12 cellular contexts compared by ENCODE assay signal in the genomic region with DNA sequence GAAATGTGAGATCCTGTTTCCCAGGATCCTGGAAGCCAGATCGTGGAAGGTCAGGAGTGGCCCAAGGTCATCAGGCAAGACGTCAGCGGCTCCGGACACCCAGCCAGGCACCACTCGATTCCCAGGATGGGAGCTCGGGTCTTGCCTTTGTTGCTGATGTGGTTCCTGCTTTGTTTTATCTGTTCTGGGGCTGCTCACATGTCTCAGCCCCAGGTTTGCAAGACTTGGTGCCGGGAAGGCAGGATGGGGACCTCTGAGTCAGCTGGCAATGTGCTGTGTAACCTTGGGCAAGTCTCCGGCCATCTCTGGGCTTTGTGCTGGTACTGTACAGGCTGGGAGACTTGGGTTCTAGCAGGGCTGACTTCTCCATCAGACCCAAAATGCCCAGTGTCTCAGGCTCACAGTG. TPM values are rescaled to one million over a fixed set of nuclear protein-coding genes. Genes with fewer than 3 reads are reported as not detected.
A peak's percentile ranks its signal among the peaks of the same experiment; 100 is the strongest.
DNase-seq lines count a peak whose midpoint lies in the region; ATAC-seq, FAIRE-seq and TF ChIP-seq lines count a peak whose summit lies in the region.
"Had no signal": no experiment of that assay in that cellular context is flagged by ENCODE, and none has a peak within 500 bp of the region (broad histone marks: within the 10 kb centered on the region; RNA-seq: fewer than 3 reads in every experiment).

No MANE protein-coding gene starts in this region.

- H3K4me1 ChIP-seq in HepG2 (ENCODE audit: insufficient read depth, low read length) = peaks cover 69% of the 10 kb centered on the region
- H3K4me1 ChIP-seq in PC-3 (ENCODE audit: insufficient read depth, low read length) = no peaks in the 10 kb centered on the region

- H3K4me3 Mint-ChIP-seq in activated naive CD4-positive, alpha-beta T cell treated with anti-CD3 and anti-CD28 coated beads for 36 hours = peak overlapping the region; percentile 80
- peak overlapping the region; percentile 97 for H3K4me3 Mint-ChIP-seq in activated T-helper 1 cell treated with anti-CD3 and anti-CD28 coated beads, Interleukin-12 subunit alpha, Interleukin-12 subunit beta, Interleukin-2, Interleukin-4 antibody, amounts not matched to agents 30 ng/mL and 10 ng/mL and 1 ng/mL, durations not matched to agents 14 hours and 24 hours and 36 hours

- H3K36me3 Mint-ChIP-seq in activated naive CD4-positive, alpha-beta T cell treated with anti-CD3 and anti-CD28 coated beads for 36 hours (ENCODE audit: low read depth) = peaks cover 11% of the 10 kb centered on the region
- H3K36me3 Mint-ChIP-seq in activated T-helper 1 cell treated with anti-CD3 and anti-CD28 coated beads, Interleukin-12 subunit alpha, Interleukin-12 subunit beta, Interleukin-2, Interleukin-4 antibody, amounts not matched to agents 30 ng/mL and 10 ng/mL and 1 ng/mL, durations not matched to agents 14 hours and 24 hours and 36 hours (ENCODE audit: low read depth) = peaks cover 20% of the 10 kb centered on the region

- POLR2A ChIA-PET in HepG2 (lab: Yijun Ruan, JAX) (no interaction called here), PC-3 (lab: Charles Lee; ENCODE audit: unreplicated experiment) (interaction anchor here (0.6 kb wide), 1 partner anchor 47 kb away, joined by 3 read pairs; no protein-coding TSS in a partner anchor)

- H3K4me2 ChIP-seq in HepG2 (ENCODE audit: low read depth, low read length) (peak overlapping the region; percentile 75), PC-3 (ENCODE audit: low read length) (no peak overlapping the region)

- DNase-seq in activated naive CD4-positive, alpha-beta T cell treated with anti-CD3 and anti-CD28 coated beads for 36 hours = peak; percentile 80
- DNase-seq in activated naive CD4-positive, alpha-beta T cell treated with anti-CD3 and anti-CD28 coated beads, Interleukin-2, amount 50 U/mL, for 16 hours = no peak
- DNase-seq in activated T-helper 1 cell treated with anti-CD3 and anti-CD28 coated beads, Interleukin-12 subunit alpha, Interleukin-12 subunit beta, Interleukin-2, Interleukin-4 antibody, amounts not matched to agents 30 ng/mL and 10 ng/mL and 1 ng/mL, durations not matched to agents 14 hours and 24 hours and 36 hours (ENCODE audit: low spot score) = no peak
- DNase-seq in HepG2 (ENCODE audit: low spot score) = no peak
- no peak for DNase-seq in NCI-H446 (lab: John Stamatoyannopoulos, UW)
- no peak for DNase-seq in NCI-H524 treated with DMSO at 0.1 percent for 48 hours (lab: John Stamatoyannopoulos, UW)
- no peak for DNase-seq in PC-3
- DNase-seq: NCI-H1694, uterus had no signal

- H2AFZ ChIP-seq in HepG2 (ENCODE audit: low read length) (no peak overlapping the region), PC-3 (ENCODE audit: low read length) (no peak overlapping the region)

- H3K4me1 Mint-ChIP-seq in activated naive CD4-positive, alpha-beta T cell treated with anti-CD3 and anti-CD28 coated beads for 36 hours (ENCODE audit: low read depth) = peaks cover 48% of the 10 kb centered on the region
- H3K4me1 Mint-ChIP-seq in activated T-helper 1 cell treated with anti-CD3 and anti-CD28 coated beads, Interleukin-12 subunit alpha, Interleukin-12 subunit beta, Interleukin-2, Interleukin-4 antibody, amounts not matched to agents 30 ng/mL and 10 ng/mL and 1 ng/mL, durations not matched to agents 14 hours and 24 hours and 36 hours (ENCODE audit: low read depth) = peaks cover 56% of the 10 kb centered on the region

- TF ChIP-seq EP300 in HepG2 (IDR thresholded peaks at IDR 0.05; ENCODE audit: low read depth in 2 of 2, low read length in 2 of 2) = no peak
- TF ChIP-seq EP300 in HepG2 (CRISPR knock-in tag; IDR thresholded peaks at IDR 0.05; ENCODE audit: borderline replicate concordance) = no peak

- no peaks in the 10 kb centered on the region for H3K36me3 ChIP-seq in HepG2 (replicated peaks in 1 of 2; ENCODE audit: control insufficient read depth in 1 of 2, insufficient read depth in 2 of 2, low read length in 2 of 2)
- H3K36me3 ChIP-seq in PC-3 (ENCODE audit: low read depth, low read length) = no peaks in the 10 kb centered on the region
- H3K36me3 ChIP-seq: uterus had no signal

- H3K9me2 ChIP-seq in PC-3 (replicated peaks; ENCODE audit: low read length) = no peaks in the 10 kb centered on the region

- ATAC-seq in HepG2 (no peak), GM19455 (IDR thresholded peaks at IDR 0.05; ENCODE audit: unreplicated experiment) (no peak), PC-3 (no peak)

- no peaks in the 10 kb centered on the region for H4K20me1 ChIP-seq in HepG2 (ENCODE audit: insufficient read depth, low read length)
- H4K20me1 ChIP-seq in PC-3 (ENCODE audit: low read length) = no peaks in the 10 kb centered on the region

- in situ Hi-C loops in HepG2 (cut with HindIII; ENCODE audit: extremely low pct_ligation_motif_present, low pct_unique_long_range_greater_than_20kb) = no loop called here

- H3K9me3 Mint-ChIP-seq in activated naive CD4-positive, alpha-beta T cell treated with anti-CD3 and anti-CD28 coated beads for 36 hours = no peaks in the 10 kb centered on the region
- no peaks in the 10 kb centered on the region for H3K9me3 Mint-ChIP-seq in activated T-helper 1 cell treated with anti-CD3 and anti-CD28 coated beads, Interleukin-12 subunit alpha, Interleukin-12 subunit beta, Interleukin-2, Interleukin-4 antibody, amounts not matched to agents 30 ng/mL and 10 ng/mL and 1 ng/mL, durations not matched to agents 14 hours and 24 hours and 36 hours

- H3K9me3 ChIP-seq in HepG2 (ENCODE audit: low read length) = no peaks in the 10 kb centered on the region
- no peaks in the 10 kb centered on the region for H3K9me3 ChIP-seq in PC-3 (ENCODE audit: low read length)
- H3K9me3 ChIP-seq: uterus had no signal

- no peak for TF ChIP-seq POLR2A in HepG2 (IDR thresholded peaks at IDR 0.05; ENCODE audit: insufficient read depth in 1 of 2, low read depth in 2 of 2, low read length in 2 of 2)

- H3F3A ChIP-seq in PC-3 (ENCODE audit: low read length, unreplicated experiment) = no peaks in the 10 kb centered on the region

- intact Hi-C loops in activated naive CD4-positive, alpha-beta T cell treated with anti-CD3 and anti-CD28 coated beads for 36 hours (cut with micrococcal nuclease) = loop anchor here (10.0 kb wide), 1 partner anchor 415 kb away; a partner anchor contains a TSS
- intact Hi-C loops in activated T-helper 1 cell treated with anti-CD3 and anti-CD28 coated beads, Interleukin-12 subunit alpha, Interleukin-12 subunit beta, Interleukin-2, Interleukin-4 antibody, amounts not matched to agents 30 ng/mL and 10 ng/mL and 1 ng/mL, durations not matched to agents 14 hours and 24 hours and 36 hours (cut with micrococcal nuclease) = loop anchor here (5.0 kb wide), 2 partner anchors 143 to 213 kb away; no protein-coding TSS in a partner anchor
- intact Hi-C loops in HepG2 (cut with micrococcal nuclease; ENCODE audit: unreplicated experiment) = no loop called here
- intact Hi-C loops in PC-3 (cut with micrococcal nuclease) = no loop called here

- FAIRE-seq in HepG2 (lab: Jason Lieb, UNC) = no peak
- FAIRE-seq: H1 had no signal

- no peaks in the 10 kb centered on the region for H3K79me2 ChIP-seq in HepG2 (ENCODE audit: insufficient read depth, low read length)
- no peaks in the 10 kb centered on the region for H3K79me2 ChIP-seq in PC-3 (ENCODE audit: low read length)

- H3K9ac ChIP-seq in HepG2 (ENCODE audit: insufficient read depth, low read depth, low read length) = no peak overlapping the region
- no peak overlapping the region for H3K9ac ChIP-seq in PC-3 (ENCODE audit: low read length)

- TF ChIP-seq RAD21 in HepG2 (CRISPR knock-in tag; IDR thresholded peaks at IDR 0.05) = no peak

- H3K27me3 ChIP-seq in HepG2 (ENCODE audit: control insufficient read depth in 1 of 2, insufficient read depth in 2 of 2, low read length in 2 of 2) = no peaks in the 10 kb centered on the region
- H3K27me3 ChIP-seq in PC-3 (ENCODE audit: low read length) = no peaks in the 10 kb centered on the region
- H3K27me3 ChIP-seq: uterus had no signal

- TF ChIP-seq CTCF in HepG2 (CRISPR knock-in tag; IDR thresholded peaks at IDR 0.05) (no peak), PC-3 (conservative IDR thresholded peaks at IDR 0.05; ENCODE audit: low read depth, low read length) (no peak)

- WGBS in HepG2 (ENCODE audit: low lambda C conversion rate) = 0% methylated on average over 8 of the region's 8 CpGs

- CTCF ChIA-PET in activated naive CD4-positive, alpha-beta T cell treated with anti-CD3 and anti-CD28 coated beads for 36 hours (lab: Charles Lee) = no interaction called here
- CTCF ChIA-PET in HepG2 (lab: Yijun Ruan, JAX; ENCODE audit: low intra/inter-chr PET ratio, low total read pairs) (no interaction called here), PC-3 (lab: Charles Lee) (no interaction called here)

- no peaks in the 10 kb centered on the region for H3K27me3 Mint-ChIP-seq in activated naive CD4-positive, alpha-beta T cell treated with anti-CD3 and anti-CD28 coated beads for 36 hours (ENCODE audit: low read depth)
- no peaks in the 10 kb centered on the region for H3K27me3 Mint-ChIP-seq in activated T-helper 1 cell treated with anti-CD3 and anti-CD28 coated beads, Interleukin-12 subunit alpha, Interleukin-12 subunit beta, Interleukin-2, Interleukin-4 antibody, amounts not matched to agents 30 ng/mL and 10 ng/mL and 1 ng/mL, durations not matched to agents 14 hours and 24 hours and 36 hours (ENCODE audit: insufficient read depth)

- H3K4me3 ChIP-seq in HepG2 (replicated peaks in 1 of 3; ENCODE audit: insufficient read depth in 1 of 3, low read depth in 2 of 3, low read length in 3 of 3) (peak overlapping the region in 2 of 3 experiments; percentile 18 to 42; a peak in 3 of 6 replicates), PC-3 (ENCODE audit: low read length) (no peak overlapping the region)
- H3K4me3 ChIP-seq: uterus had no signal

- BruUV-seq in HepG2 (replicated peaks; lab: Mats Ljungman, UMichigan) = no TSS peak
- BruUV-seq in PC-3 (replicated peaks; lab: Mats Ljungman, UMichigan) = no TSS peak

- H3K27ac Mint-ChIP-seq in activated naive CD4-positive, alpha-beta T cell treated with anti-CD3 and anti-CD28 coated beads for 36 hours = peak overlapping the region; percentile 91
- peak overlapping the region; percentile 99 for H3K27ac Mint-ChIP-seq in activated T-helper 1 cell treated with anti-CD3 and anti-CD28 coated beads, Interleukin-12 subunit alpha, Interleukin-12 subunit beta, Interleukin-2, Interleukin-4 antibody, amounts not matched to agents 30 ng/mL and 10 ng/mL and 1 ng/mL, durations not matched to agents 14 hours and 24 hours and 36 hours

- H3K27ac ChIP-seq in HepG2 (ENCODE audit: extremely low read length, insufficient read depth, low read length) (no peak overlapping the region), PC-3 (ENCODE audit: low read length) (no peak overlapping the region)
- H3K27ac ChIP-seq: uterus had no signal

RNA-seq across cellular contexts. Expression of a gene that starts 1.4 kb away (rescaled TPM):
- 10 to 100 TPM; 48.9 to 56.8 TPM for total RNA-seq in activated naive CD4-positive, alpha-beta T cell treated with anti-CD3 and anti-CD28 coated beads for 36 hours
- 88.6 and 93.6 TPM in 2 replicates for total RNA-seq in activated T-helper 1 cell treated with anti-CD3 and anti-CD28 coated beads, Interleukin-12 subunit alpha, Interleukin-12 subunit beta, Interleukin-2, Interleukin-4 antibody, amounts not matched to agents 30 ng/mL and 10 ng/mL and 1 ng/mL, durations not matched to agents 14 hours and 24 hours and 36 hours
- 1.2 and 1.3 TPM in 2 replicates for total RNA-seq in HepG2 (2016; rRNA removed; fragmentation: Illumina TruSeq; extraction: Trizol)
- total RNA-seq in HepG2 (2016; cell fraction: cytosol; rRNA removed; fragmentation: Illumina TruSeq; extraction: Trizol; ENCODE audit: low read depth) = 0.18 and 1.7 TPM in 2 replicates
- 0.45 and 2.3 TPM in 2 replicates for total RNA-seq in HepG2 (2016; cell fraction: insoluble cytoplasmic fraction; rRNA removed; fragmentation: Illumina TruSeq; extraction: Trizol)
- 1.4 TPM in 2 replicates for total RNA-seq in HepG2 (2016; cell fraction: membrane; rRNA removed; fragmentation: Illumina TruSeq; extraction: Trizol)
- 1.6 and 3.1 TPM in 2 replicates for total RNA-seq in HepG2 (2016; cell fraction: nucleus; rRNA removed; fragmentation: Illumina TruSeq; extraction: Trizol)
- polyA plus RNA-seq in HepG2 (2011; rRNA removed) = 2.5 and 3.1 TPM in 2 replicates
- 0.95 and 1.5 TPM in 2 replicates for polyA plus RNA-seq in HepG2 (2011; cell fraction: cytosol; rRNA removed)
- 23.2 and 28.6 TPM in 2 replicates for polyA plus RNA-seq in HepG2 (2011; cell fraction: nucleus; rRNA removed)
- polyA plus RNA-seq in HepG2 (2012) = 4.3 and 5.3 TPM in 2 replicates
- polyA plus RNA-seq in HepG2 (2016; cell fraction: cytosol; fragmentation: Illumina TruSeq; extraction: Trizol; ENCODE audit: low read depth) = 0.75 and 1.1 TPM in 2 replicates
- polyA plus RNA-seq in HepG2 (2016; cell fraction: insoluble cytoplasmic fraction; fragmentation: Illumina TruSeq; extraction: Trizol; ENCODE audit: low read depth) = 0.76 and 2.0 TPM in 2 replicates
- 0.88 and 1.4 TPM in 2 replicates for polyA plus RNA-seq in HepG2 (2016; cell fraction: membrane; fragmentation: Illumina TruSeq; extraction: Trizol; ENCODE audit: low read depth)
- 4.8 and 5.1 TPM in 2 replicates for polyA plus RNA-seq in HepG2 (2016; cell fraction: nucleus; fragmentation: Illumina TruSeq; extraction: Trizol; ENCODE audit: insufficient read depth, low read depth)
- polyA minus RNA-seq in HepG2 (2011; rRNA and poly(A)+ RNA removed; ENCODE audit: low replicate concordance) = 1.3 and 16.7 TPM in 2 replicates
- 2.5 and 4.6 TPM in 2 replicates for polyA minus RNA-seq in HepG2 (2011; cell fraction: cytosol; rRNA and poly(A)+ RNA removed)
- 20.1 and 21.3 TPM in 2 replicates for polyA minus RNA-seq in HepG2 (2011; cell fraction: nucleus; rRNA and poly(A)+ RNA removed)
- 21.0 and 29.5 TPM in 2 replicates for total RNA-seq in PC-3 (2014; rRNA removed)

RNA-seq across cellular contexts. Expression of a gene that starts 30.6 kb away (rescaled TPM):
- total RNA-seq in activated naive CD4-positive, alpha-beta T cell treated with anti-CD3 and anti-CD28 coated beads for 36 hours = 10 to 100 TPM; 46.8 to 51.8 TPM
- 81.7 and 83.7 TPM in 2 replicates for total RNA-seq in activated T-helper 1 cell treated with anti-CD3 and anti-CD28 coated beads, Interleukin-12 subunit alpha, Interleukin-12 subunit beta, Interleukin-2, Interleukin-4 antibody, amounts not matched to agents 30 ng/mL and 10 ng/mL and 1 ng/mL, durations not matched to agents 14 hours and 24 hours and 36 hours
- total RNA-seq in HepG2 (2016; rRNA removed; fragmentation: Illumina TruSeq; extraction: Trizol) (3.8 and 12.2 TPM in 2 replicates), PC-3 (2014; rRNA removed) (25.4 and 30.2 TPM in 2 replicates)
- 2.4 and 2.8 TPM in 2 replicates for total RNA-seq in HepG2 (2016; cell fraction: cytosol; rRNA removed; fragmentation: Illumina TruSeq; extraction: Trizol; ENCODE audit: low read depth)
- 6.4 and 9.5 TPM in 2 replicates for total RNA-seq in HepG2 (2016; cell fraction: insoluble cytoplasmic fraction; rRNA removed; fragmentation: Illumina TruSeq; extraction: Trizol)
- 6.3 and 6.5 TPM in 2 replicates for total RNA-seq in HepG2 (2016; cell fraction: membrane; rRNA removed; fragmentation: Illumina TruSeq; extraction: Trizol)
- total RNA-seq in HepG2 (2016; cell fraction: nucleus; rRNA removed; fragmentation: Illumina TruSeq; extraction: Trizol) = 6.7 and 10.0 TPM in 2 replicates
- 7.3 and 8.2 TPM in 2 replicates for polyA plus RNA-seq in HepG2 (2011; rRNA removed)
- 3.3 and 5.6 TPM in 2 replicates for polyA plus RNA-seq in HepG2 (2011; cell fraction: cytosol; rRNA removed)
- polyA plus RNA-seq in HepG2 (2011; cell fraction: nucleus; rRNA removed) = 34.8 and 36.5 TPM in 2 replicates
- 18.2 and 28.7 TPM in 2 replicates for polyA plus RNA-seq in HepG2 (2012)
- 1.0 and 1.3 TPM in 2 replicates for polyA plus RNA-seq in HepG2 (2016; cell fraction: cytosol; fragmentation: Illumina TruSeq; extraction: Trizol; ENCODE audit: low read depth)
- polyA plus RNA-seq in HepG2 (2016; cell fraction: insoluble cytoplasmic fraction; fragmentation: Illumina TruSeq; extraction: Trizol; ENCODE audit: low read depth) = 8.8 and 13.1 TPM in 2 replicates
- 2.1 and 3.2 TPM in 2 replicates for polyA plus RNA-seq in HepG2 (2016; cell fraction: membrane; fragmentation: Illumina TruSeq; extraction: Trizol; ENCODE audit: low read depth)
- polyA plus RNA-seq in HepG2 (2016; cell fraction: nucleus; fragmentation: Illumina TruSeq; extraction: Trizol; ENCODE audit: insufficient read depth, low read depth) = 15.3 and 23.8 TPM in 2 replicates
- 37.6 and 52.5 TPM in 2 replicates for polyA minus RNA-seq in HepG2 (2011; rRNA and poly(A)+ RNA removed; ENCODE audit: low replicate concordance)
- 19.4 and 24.6 TPM in 2 replicates for polyA minus RNA-seq in HepG2 (2011; cell fraction: cytosol; rRNA and poly(A)+ RNA removed)
- polyA minus RNA-seq in HepG2 (2011; cell fraction: nucleus; rRNA and poly(A)+ RNA removed) = 10.9 and 11.4 TPM in 2 replicates

RNA-seq across cellular contexts. Expression of a gene that starts 45.0 kb away (rescaled TPM):
- total RNA-seq in activated naive CD4-positive, alpha-beta T cell treated with anti-CD3 and anti-CD28 coated beads for 36 hours = under 1 TPM; 0.17 to 0.19 TPM
- not detected in 2 replicates for total RNA-seq in activated T-helper 1 cell treated with anti-CD3 and anti-CD28 coated beads, Interleukin-12 subunit alpha, Interleukin-12 subunit beta, Interleukin-2, Interleukin-4 antibody, amounts not matched to agents 30 ng/mL and 10 ng/mL and 1 ng/mL, durations not matched to agents 14 hours and 24 hours and 36 hours
- total RNA-seq in HepG2 (2016; rRNA removed; fragmentation: Illumina TruSeq; extraction: Trizol) = 0.48 and 0.86 TPM in 2 replicates
- total RNA-seq in HepG2 (2016; cell fraction: cytosol; rRNA removed; fragmentation: Illumina TruSeq; extraction: Trizol; ENCODE audit: low read depth) = 0.18 and 0.40 TPM in 2 replicates
- 0.36 and 1.2 TPM in 2 replicates for total RNA-seq in HepG2 (2016; cell fraction: insoluble cytoplasmic fraction; rRNA removed; fragmentation: Illumina TruSeq; extraction: Trizol)
- total RNA-seq in HepG2 (2016; cell fraction: membrane; rRNA removed; fragmentation: Illumina TruSeq; extraction: Trizol) = 0.38 and 0.43 TPM in 2 replicates
- total RNA-seq in HepG2 (2016; cell fraction: nucleus; rRNA removed; fragmentation: Illumina TruSeq; extraction: Trizol) = 1.0 and 1.3 TPM in 2 replicates
- polyA plus RNA-seq in HepG2 (2011; rRNA removed) = 4.0 and 8.6 TPM in 2 replicates
- 4.2 and 6.3 TPM in 2 replicates for polyA plus RNA-seq in HepG2 (2011; cell fraction: cytosol; rRNA removed)
- polyA plus RNA-seq in HepG2 (2011; cell fraction: nucleus; rRNA removed) = 3.5 and 4.5 TPM in 2 replicates
- polyA plus RNA-seq in HepG2 (2012) = 9.1 and 10.5 TPM in 2 replicates
- 0.10 and 0.18 TPM in 2 replicates for polyA plus RNA-seq in HepG2 (2016; cell fraction: cytosol; fragmentation: Illumina TruSeq; extraction: Trizol; ENCODE audit: low read depth)
- 0.61 and 0.62 TPM in 2 replicates for polyA plus RNA-seq in HepG2 (2016; cell fraction: insoluble cytoplasmic fraction; fragmentation: Illumina TruSeq; extraction: Trizol; ENCODE audit: low read depth)
- polyA plus RNA-seq in HepG2 (2016; cell fraction: membrane; fragmentation: Illumina TruSeq; extraction: Trizol; ENCODE audit: low read depth) = 0.29 and 0.35 TPM in 2 replicates
- polyA plus RNA-seq in HepG2 (2016; cell fraction: nucleus; fragmentation: Illumina TruSeq; extraction: Trizol; ENCODE audit: insufficient read depth, low read depth) = 1.8 and 2.3 TPM in 2 replicates
- 2.7 and 11.1 TPM in 2 replicates for polyA minus RNA-seq in HepG2 (2011; rRNA and poly(A)+ RNA removed; ENCODE audit: low replicate concordance)
- polyA minus RNA-seq in HepG2 (2011; cell fraction: cytosol; rRNA and poly(A)+ RNA removed) = 3.0 and 4.7 TPM in 2 replicates
- 1.8 and 3.1 TPM in 2 replicates for polyA minus RNA-seq in HepG2 (2011; cell fraction: nucleus; rRNA and poly(A)+ RNA removed)
- 39.5 and 41.7 TPM in 2 replicates for total RNA-seq in PC-3 (2014; rRNA removed)
- polyA plus RNA-seq: AG04450 had no signal

Comparison
In these comparisons a context has a peak if more than half of its experiments do, and no peak if none do; other contexts are left out.
1. RNA of a gene that starts 45.0 kb away (total RNA-seq): 39.5 to 41.7 TPM in PC-3; 0.18 to 1.3 TPM in HepG2, 0.17 to 0.19 TPM in activated naive CD4-positive, alpha-beta T cell treated with anti-CD3 and anti-CD28 coated beads for 36 hours and not detected in activated T-helper 1 cell treated with anti-CD3 and anti-CD28 coated beads, Interleukin-12 subunit alpha, Interleukin-12 subunit beta, Interleukin-2, Interleukin-4 antibody, amounts not matched to agents 30 ng/mL and 10 ng/mL and 1 ng/mL, durations not matched to agents 14 hours and 24 hours and 36 hours; every median in the first group is over 10 times any median in the second.
2. intact Hi-C loops: an anchor here in activated naive CD4-positive, alpha-beta T cell treated with anti-CD3 and anti-CD28 coated beads for 36 hours (10.0 kb wide) and activated T-helper 1 cell treated with anti-CD3 and anti-CD28 coated beads, Interleukin-12 subunit alpha, Interleukin-12 subunit beta, Interleukin-2, Interleukin-4 antibody, amounts not matched to agents 30 ng/mL and 10 ng/mL and 1 ng/mL, durations not matched to agents 14 hours and 24 hours and 36 hours (5.0 kb wide); none called in HepG2 and PC-3.